ENCODE assay signal across 16 cellular contexts in the genomic region with DNA sequence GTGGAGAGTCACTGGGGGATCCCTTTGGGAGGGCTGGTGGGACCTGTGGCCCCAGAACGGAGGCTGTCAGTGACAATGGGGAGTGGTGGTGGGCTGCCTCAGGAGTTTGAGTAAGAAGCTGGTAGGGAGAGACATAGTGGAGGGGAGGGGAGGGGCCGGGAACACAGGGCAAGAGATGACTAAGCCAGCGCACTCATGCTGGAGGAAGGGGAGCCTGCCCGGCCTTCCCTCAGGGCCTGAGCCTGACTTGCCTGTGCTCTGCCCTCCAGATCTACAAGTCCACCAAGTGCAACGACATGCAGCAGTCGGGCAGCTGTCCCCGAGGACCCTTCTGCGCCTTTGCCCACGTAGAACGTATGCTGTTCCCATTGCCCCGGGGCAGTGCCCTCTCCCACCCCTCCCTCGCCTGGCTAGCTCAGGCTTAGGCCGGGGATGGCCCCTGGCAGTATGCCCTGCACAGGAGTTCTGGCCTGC. TPM values are rescaled to one million over a fixed set of nuclear protein-coding genes. Genes with fewer than 3 reads are reported as not detected.
DNase-seq lines count a peak whose midpoint lies in the region; ATAC-seq, FAIRE-seq and TF ChIP-seq lines count a peak whose summit lies in the region.
"Had no signal": no experiment of that assay in that cellular context is flagged by ENCODE, and none has a peak within 500 bp of the region (broad histone marks: within the 10 kb centered on the region; RNA-seq: fewer than 3 reads in every experiment).

No MANE protein-coding gene starts in this region.

- peak overlapping the region; percentile 94 for H3K27ac ChIP-seq in RWPE1
- H3K27ac ChIP-seq: HL-60, neural progenitor cell had no signal

- ATAC-seq in activated T-helper 17 cell treated with anti-CD3 and anti-CD28 coated beads, Interleukin-2, amount 50 U/mL, for 72 hours (replicated peaks), result no peak
- no peak for ATAC-seq in GM19324 (IDR thresholded peaks at IDR 0.05; ENCODE audit: low FRiP score, unreplicated experiment)

- H3K36me3 Mint-ChIP-seq in osteocyte (ENCODE audit: unreplicated experiment), result peaks cover 20% of the 10 kb centered on the region
- H3K36me3 Mint-ChIP-seq in activated T-helper 17 cell treated with anti-CD3 and anti-CD28 coated beads, Interleukin-2, amount 50 U/mL, for 72 hours (ENCODE audit: low read depth), result peaks cover 62% of the 10 kb centered on the region

- POLR2A ChIA-PET in RWPE1 (lab: Yijun Ruan, JAX; ENCODE audit: low non-redundant PET), result interaction anchor here (0.5 to 1.0 kb wide), 5 partner anchors 10 to 93 kb away, joined by 3 to 11 read pairs (median 5); no protein-coding TSS in a partner anchor

- DNase-seq in EL (peak; percentile 87), RWPE1 (ENCODE audit: low spot score) (peak; percentile 86), epithelial cell of esophagus (ENCODE audit: low read depth) (peak; percentile 92), osteocyte (ENCODE audit: extremely low spot score, unreplicated experiment) (peak; percentile 84), frontal cortex (ENCODE audit: low spot score in 2 of 2) (no peak), GM03348 (ENCODE audit: low spot score) (no peak)
- DNase-seq: cerebellar nuclear complex; NCI-H1417; NCI-H774; stimulated activated CD4-positive, alpha-beta T cell treated with anti-CD3 and anti-CD28 coated beads, Interleukin-4, amount 100 ng/mL, for 24 hours; substantia nigra had no signal

- TF ChIP-seq CTCF in RWPE1 (conservative IDR thresholded peaks at IDR 0.05; ENCODE audit: low read depth) (no peak), epithelial cell of esophagus (IDR thresholded peaks at IDR 0.05; ENCODE audit: insufficient read depth, low read depth, low read length, missing control alignments) (no peak), osteocyte (IDR thresholded peaks at IDR 0.05) (no peak)

- H3K4me1 Mint-ChIP-seq in osteocyte (ENCODE audit: unreplicated experiment), result peaks cover 6% of the 10 kb centered on the region
- no peaks in the 10 kb centered on the region for H3K4me1 Mint-ChIP-seq in activated T-helper 17 cell treated with anti-CD3 and anti-CD28 coated beads, Interleukin-2, amount 50 U/mL, for 72 hours
- H3K4me1 Mint-ChIP-seq: neural progenitor cell had no signal

- CTCF ChIA-PET in RWPE1 (lab: Yijun Ruan, JAX), result interaction anchor here (0.6 to 1.1 kb wide), 4 partner anchors 14 to 58 kb away, joined by 3 to 7 read pairs (median 4); no protein-coding TSS in a partner anchor

- H3K4me3 ChIP-seq in epithelial cell of esophagus (ENCODE audit: low read length), result no peak overlapping the region
- H3K4me3 ChIP-seq: neural progenitor cell had no signal

- no peaks in the 10 kb centered on the region for H3K27me3 Mint-ChIP-seq in osteocyte (ENCODE audit: unreplicated experiment)
- no peaks in the 10 kb centered on the region for H3K27me3 Mint-ChIP-seq in activated T-helper 17 cell treated with anti-CD3 and anti-CD28 coated beads, Interleukin-2, amount 50 U/mL, for 72 hours

- peak overlapping the region; percentile 70 for H3K27ac Mint-ChIP-seq in osteocyte (ENCODE audit: unreplicated experiment)
- H3K27ac Mint-ChIP-seq in activated T-helper 17 cell treated with anti-CD3 and anti-CD28 coated beads, Interleukin-2, amount 50 U/mL, for 72 hours, result no peak overlapping the region
- H3K27ac Mint-ChIP-seq: neural progenitor cell had no signal

- H3K9me3 Mint-ChIP-seq in osteocyte (ENCODE audit: unreplicated experiment), result no peaks in the 10 kb centered on the region
- H3K9me3 Mint-ChIP-seq in activated T-helper 17 cell treated with anti-CD3 and anti-CD28 coated beads, Interleukin-2, amount 50 U/mL, for 72 hours, result no peaks in the 10 kb centered on the region
- H3K9me3 Mint-ChIP-seq: neural progenitor cell had no signal

- no peak for FAIRE-seq in frontal cortex (lab: Jason Lieb, UNC)
- FAIRE-seq: H1 had no signal

- no peak overlapping the region for H3K4me3 Mint-ChIP-seq in osteocyte (ENCODE audit: unreplicated experiment)
- H3K4me3 Mint-ChIP-seq in activated T-helper 17 cell treated with anti-CD3 and anti-CD28 coated beads, Interleukin-2, amount 50 U/mL, for 72 hours, result no peak overlapping the region
- H3K4me3 Mint-ChIP-seq: neural progenitor cell had no signal

RNA-seq across cellular contexts. Expression of a gene that starts 29.3 kb away (rescaled TPM):
- total RNA-seq in osteocyte, result 3.3 and 3.6 TPM in 2 replicates
- total RNA-seq in activated T-helper 17 cell treated with anti-CD3 and anti-CD28 coated beads, Interleukin-2, amount 50 U/mL, for 72 hours, result 100 to 1,000 TPM; 153 to 160 TPM
- total RNA-seq in frontal cortex, result 0.41 TPM

RNA-seq across cellular contexts. Expression of a gene that starts 30.3 kb away (rescaled TPM):
- total RNA-seq in osteocyte (35.1 and 38.2 TPM in 2 replicates), frontal cortex (21.2 TPM)
- 10 to 100 TPM; 19.0 to 22.1 TPM for total RNA-seq in activated T-helper 17 cell treated with anti-CD3 and anti-CD28 coated beads, Interleukin-2, amount 50 U/mL, for 72 hours

RNA-seq across cellular contexts. Expression of a gene that starts 40.2 kb away (rescaled TPM):
- total RNA-seq in osteocyte, result 83.1 and 88.2 TPM in 2 replicates
- total RNA-seq in activated T-helper 17 cell treated with anti-CD3 and anti-CD28 coated beads, Interleukin-2, amount 50 U/mL, for 72 hours, result 100 to 1,000 TPM in 1 of 2 donors, 10 to 100 TPM in 1; 67.4 to 127 TPM
- total RNA-seq in frontal cortex, result 22.0 TPM

RNA-seq across cellular contexts. Expression of a gene that starts 49.9 kb away (rescaled TPM):
- total RNA-seq in osteocyte (30.3 and 31.2 TPM in 2 replicates), frontal cortex (13.5 TPM)
- 10 to 100 TPM; 43.4 to 51.4 TPM for total RNA-seq in activated T-helper 17 cell treated with anti-CD3 and anti-CD28 coated beads, Interleukin-2, amount 50 U/mL, for 72 hours

Comparison
In these comparisons a context has a peak if more than half of its experiments do, and no peak if none do; other contexts are left out.
1. DNase-seq: peak in EL (single experiment), RWPE1 (single experiment), epithelial cell of esophagus (single experiment) and osteocyte (single experiment); none in frontal cortex (0 of 2) and GM03348 (single experiment).
2. RNA of a gene that starts 29.3 kb away (total RNA-seq): 153 to 160 TPM in activated T-helper 17 cell treated with anti-CD3 and anti-CD28 coated beads, Interleukin-2, amount 50 U/mL, for 72 hours; 3.3 to 3.6 TPM in osteocyte and 0.41 TPM in frontal cortex (single experiment); every median in the first group is over 10 times any median in the second.